ENCODE assay signal across 31 cellular contexts in the genomic region with DNA sequence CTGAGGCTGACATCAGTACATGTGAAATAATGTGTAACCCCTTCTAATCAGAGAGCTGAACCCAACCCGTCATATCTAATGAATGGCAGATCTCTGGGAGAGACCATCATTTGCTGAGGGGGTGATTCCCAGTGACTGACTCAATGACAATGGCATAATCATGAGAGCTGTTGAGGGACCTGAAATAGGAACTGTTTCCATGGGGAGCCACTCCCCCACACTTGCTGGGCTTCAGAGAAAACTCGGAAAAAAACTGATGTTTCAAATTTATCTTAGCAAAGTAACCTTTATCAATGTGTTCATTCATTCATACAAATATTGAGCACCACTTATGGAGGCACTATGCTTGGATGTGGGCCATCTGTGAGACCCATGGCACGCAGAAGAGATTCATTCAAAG.
"Had no signal": no experiment of that assay in that cellular context is flagged by ENCODE, and none has a peak within 500 bp of the region (broad histone marks: within the 10 kb centered on the region; RNA-seq: fewer than 3 reads in every experiment).

No MANE protein-coding gene starts in this region.

- H3K4me3 ChIP-seq: ascending aorta, cardiac muscle cell had no signal

- H3K36me3 ChIP-seq: ascending aorta had no signal

- H3K27me3 ChIP-seq: ascending aorta, cardiac muscle cell had no signal

- H3K4me1 Mint-ChIP-seq: activated B cell treated with CpG ODN at 0.5 μM for 24 hours; activated CD4-positive, alpha-beta T cell treated with anti-CD3 and anti-CD28 coated beads, Interleukin-2, amount 10 ng/mL, durations not matched to agents 24 days and 14 days; activated naive CD4-positive, alpha-beta T cell treated with anti-CD3 and anti-CD28 coated beads, Interleukin-2, amount 10 ng/mL, durations not matched to agents 7 days and 5 days; activated naive CD4-positive, alpha-beta T cell treated with anti-CD3 and anti-CD28 coated beads, Interleukin-2, amount 50 U/mL, for 24 hours; activated naive CD8-positive, alpha-beta T cell treated with anti-CD3 and anti-CD28 coated beads, Interleukin-2, amount 10 ng/mL, durations not matched to agents 7 days and 5 days; activated naive CD8-positive, alpha-beta T cell treated with anti-CD3 and anti-CD28 coated beads, Interleukin-2, amount 50 U/mL, for 24 hours; activated T-helper 17 cell treated with anti-CD3 and anti-CD28 coated beads, Interleukin-2, amount 50 U/mL, for 72 hours; brain; central memory CD8-positive, alpha-beta T cell had no signal

- H3K4me3 Mint-ChIP-seq: activated B cell treated with CpG ODN at 0.5 μM for 24 hours; activated CD4-positive, alpha-beta memory T cell treated with anti-CD3 and anti-CD28 coated beads for 36 hours; activated CD4-positive, alpha-beta T cell treated with anti-CD3 and anti-CD28 coated beads, Interleukin-2, amount 10 ng/mL, durations not matched to agents 24 days and 14 days; activated CD8-positive, alpha-beta T cell treated with anti-CD3 and anti-CD28 coated beads for 36 hours; activated naive CD4-positive, alpha-beta T cell treated with anti-CD3 and anti-CD28 coated beads, Interleukin-2, amount 10 ng/mL, durations not matched to agents 7 days and 5 days; activated naive CD4-positive, alpha-beta T cell treated with anti-CD3 and anti-CD28 coated beads, Interleukin-2, amount 50 U/mL, for 24 hours; activated naive CD8-positive, alpha-beta T cell; activated naive CD8-positive, alpha-beta T cell treated with anti-CD3 and anti-CD28 coated beads, Interleukin-2, amount 10 ng/mL, durations not matched to agents 7 days and 5 days; activated naive CD8-positive, alpha-beta T cell treated with anti-CD3 and anti-CD28 coated beads, Interleukin-2, amount 50 U/mL, for 24 hours; activated T-cell treated with anti-CD3 and anti-CD28 coated beads, Interleukin-2, amount 50 U/mL, for 4 hours; activated T-cell treated with anti-CD3 and anti-CD28 coated beads, Interleukin-2, amount 50 U/mL, for 72 hours; activated T-helper 1 cell treated with anti-CD3 and anti-CD28 coated beads, Interleukin-12 subunit alpha, Interleukin-12 subunit beta, Interleukin-2, Interleukin-4 antibody, amounts not matched to agents 30 ng/mL and 10 ng/mL and 1 ng/mL, durations not matched to agents 14 hours and 24 hours and 36 hours; activated T-helper 17 cell treated with anti-CD3 and anti-CD28 coated beads, Interleukin-2, amount 50 U/mL, for 72 hours; central memory CD8-positive, alpha-beta T cell; T-helper 1 cell treated with Interleukin-12 subunit alpha and Interleukin-12 subunit beta and Interleukin-4 antibody, amounts not matched to agents 30 μg/mL and 1 μg/mL, for 36 hours; T-helper 2 cell treated with Interferon-gamma antibody and Interleukin-4, amounts not matched to agents 5 μg/mL and 100 μg/mL, for 36 hours had no signal

- H3K9me3 ChIP-seq: ascending aorta had no signal

- H3K4me1 ChIP-seq: ascending aorta had no signal

- H3K27ac Mint-ChIP-seq: activated B cell treated with CpG ODN at 0.5 μM for 24 hours; activated CD4-positive, alpha-beta memory T cell treated with anti-CD3 and anti-CD28 coated beads for 36 hours; activated CD4-positive, alpha-beta T cell treated with anti-CD3 and anti-CD28 coated beads, Interleukin-2, amount 10 ng/mL, durations not matched to agents 24 days and 14 days; activated CD8-positive, alpha-beta T cell treated with anti-CD3 and anti-CD28 coated beads for 36 hours; activated naive CD4-positive, alpha-beta T cell treated with anti-CD3 and anti-CD28 coated beads, Interleukin-2, amount 10 ng/mL, durations not matched to agents 7 days and 5 days; activated naive CD4-positive, alpha-beta T cell treated with anti-CD3 and anti-CD28 coated beads, Interleukin-2, amount 50 U/mL, for 24 hours; activated naive CD8-positive, alpha-beta T cell; activated naive CD8-positive, alpha-beta T cell treated with anti-CD3 and anti-CD28 coated beads, Interleukin-2, amount 10 ng/mL, durations not matched to agents 7 days and 5 days; activated naive CD8-positive, alpha-beta T cell treated with anti-CD3 and anti-CD28 coated beads, Interleukin-2, amount 50 U/mL, for 24 hours; activated T-cell treated with anti-CD3 and anti-CD28 coated beads, Interleukin-2, amount 50 U/mL, for 72 hours; activated T-helper 1 cell treated with anti-CD3 and anti-CD28 coated beads, Interleukin-12 subunit alpha, Interleukin-12 subunit beta, Interleukin-2, Interleukin-4 antibody, amounts not matched to agents 30 ng/mL and 10 ng/mL and 1 ng/mL, durations not matched to agents 14 hours and 24 hours and 36 hours; activated T-helper 17 cell treated with anti-CD3 and anti-CD28 coated beads, Interleukin-2, amount 50 U/mL, for 72 hours; T-helper 1 cell treated with Interleukin-12 subunit alpha and Interleukin-12 subunit beta and Interleukin-4 antibody, amounts not matched to agents 30 μg/mL and 1 μg/mL, for 36 hours; T-helper 2 cell treated with Interferon-gamma antibody and Interleukin-4, amounts not matched to agents 5 μg/mL and 100 μg/mL, for 36 hours had no signal

- H3K36me3 Mint-ChIP-seq: activated CD4-positive, alpha-beta memory T cell treated with anti-CD3 and anti-CD28 coated beads for 36 hours; activated naive CD4-positive, alpha-beta T cell treated with anti-CD3 and anti-CD28 coated beads, Interleukin-2, amount 10 ng/mL, durations not matched to agents 7 days and 5 days; activated naive CD4-positive, alpha-beta T cell treated with anti-CD3 and anti-CD28 coated beads, Interleukin-2, amount 50 U/mL, for 24 hours; activated naive CD8-positive, alpha-beta T cell; activated naive CD8-positive, alpha-beta T cell treated with anti-CD3 and anti-CD28 coated beads, Interleukin-2, amount 10 ng/mL, durations not matched to agents 7 days and 5 days had no signal

- H3K27ac ChIP-seq: ascending aorta, cardiac muscle cell, VCaP had no signal

- H3K27me3 Mint-ChIP-seq: activated CD4-positive, alpha-beta T cell treated with anti-CD3 and anti-CD28 coated beads, Interleukin-2, amount 10 ng/mL, durations not matched to agents 24 days and 14 days; activated naive CD4-positive, alpha-beta T cell treated with anti-CD3 and anti-CD28 coated beads, Interleukin-2, amount 10 ng/mL, durations not matched to agents 7 days and 5 days; activated naive CD4-positive, alpha-beta T cell treated with anti-CD3 and anti-CD28 coated beads, Interleukin-2, amount 50 U/mL, for 24 hours; activated naive CD8-positive, alpha-beta T cell treated with anti-CD3 and anti-CD28 coated beads, Interleukin-2, amount 10 ng/mL, durations not matched to agents 7 days and 5 days; activated T-helper 17 cell treated with anti-CD3 and anti-CD28 coated beads, Interleukin-2, amount 50 U/mL, for 72 hours; brain had no signal

- DNase-seq: activated B cell treated with CpG ODN at 0.5 μM for 24 hours; activated CD4-positive, alpha-beta memory T cell treated with anti-CD3 and anti-CD28 coated beads for 36 hours; activated CD4-positive, alpha-beta T cell treated with anti-CD3 and anti-CD28 coated beads for 4 hours; activated CD4-positive, alpha-beta T cell treated with anti-CD3 and anti-CD28 coated beads, Interleukin-2, amount 10 ng/mL, durations not matched to agents 24 days and 14 days; activated CD4-positive, alpha-beta T cell treated with anti-CD3 and anti-CD28 coated beads, Interleukin-2, amount 50 U/mL, for 1 hour; activated CD4-positive, alpha-beta T cell treated with anti-CD3 and anti-CD28 coated beads, Interleukin-2, amount 50 U/mL, for 4 hours; activated CD4-positive, CD25-positive, alpha-beta regulatory T cell treated with anti-CD3 and anti-CD28 coated beads, Interleukin-2, amount 50 U/mL, for 72 hours; activated CD8-positive, alpha-beta memory T cell treated with anti-CD3 and anti-CD28 coated beads, Interleukin-2, amount 50 U/mL, for 4 hours; activated CD8-positive, alpha-beta T cell treated with anti-CD3 and anti-CD28 coated beads for 36 hours; activated effector memory CD4-positive, alpha-beta T cell treated with anti-CD3 and anti-CD28 coated beads, Interleukin-2, amount 50 U/mL, for 16 hours; activated gamma-delta T cell treated with Interleukin-2 at 50 U/mL for 16 hours; activated naive CD4-positive, alpha-beta T cell; activated naive CD4-positive, alpha-beta T cell treated with anti-CD3 and anti-CD28 coated beads, Interleukin-2, amount 10 ng/mL, durations not matched to agents 7 days and 5 days; activated naive CD8-positive, alpha-beta T cell treated with anti-CD3 and anti-CD28 coated beads, Interleukin-2, amount 10 ng/mL, durations not matched to agents 7 days and 5 days; activated naive CD8-positive, alpha-beta T cell treated with anti-CD3 and anti-CD28 coated beads, Interleukin-2, amount 50 U/mL, for 24 hours; activated T-cell treated with anti-CD3 and anti-CD28 coated beads, Interleukin-2, amount 50 U/mL, for 4 hours; activated T-cell treated with anti-CD3 and anti-CD28 coated beads, Interleukin-2, amount 50 U/mL, for 72 hours; cerebellar nuclear complex; T-helper 2 cell; T-helper 9 cell had no signal

- H3K9me3 Mint-ChIP-seq: activated B cell treated with CpG ODN at 0.5 μM for 24 hours; activated CD4-positive, alpha-beta memory T cell treated with anti-CD3 and anti-CD28 coated beads for 36 hours; activated CD4-positive, alpha-beta T cell treated with anti-CD3 and anti-CD28 coated beads, Interleukin-2, amount 10 ng/mL, durations not matched to agents 24 days and 14 days; activated CD8-positive, alpha-beta T cell treated with anti-CD3 and anti-CD28 coated beads for 36 hours; activated naive CD4-positive, alpha-beta T cell treated with anti-CD3 and anti-CD28 coated beads, Interleukin-2, amount 10 ng/mL, durations not matched to agents 7 days and 5 days; activated naive CD4-positive, alpha-beta T cell treated with anti-CD3 and anti-CD28 coated beads, Interleukin-2, amount 50 U/mL, for 24 hours; activated naive CD8-positive, alpha-beta T cell treated with anti-CD3 and anti-CD28 coated beads, Interleukin-2, amount 50 U/mL, for 24 hours; activated T-cell treated with anti-CD3 and anti-CD28 coated beads, Interleukin-2, amount 50 U/mL, for 4 hours; activated T-cell treated with anti-CD3 and anti-CD28 coated beads, Interleukin-2, amount 50 U/mL, for 72 hours; activated T-helper 1 cell treated with anti-CD3 and anti-CD28 coated beads, Interleukin-12 subunit alpha, Interleukin-12 subunit beta, Interleukin-2, Interleukin-4 antibody, amounts not matched to agents 30 ng/mL and 10 ng/mL and 1 ng/mL, durations not matched to agents 14 hours and 24 hours and 36 hours; activated T-helper 17 cell treated with anti-CD3 and anti-CD28 coated beads, Interleukin-2, amount 50 U/mL, for 72 hours; brain; central memory CD8-positive, alpha-beta T cell; T-helper 1 cell treated with Interleukin-12 subunit alpha and Interleukin-12 subunit beta and Interleukin-4 antibody, amounts not matched to agents 30 μg/mL and 1 μg/mL, for 36 hours; T-helper 2 cell treated with Interferon-gamma antibody and Interleukin-4, amounts not matched to agents 5 μg/mL and 100 μg/mL, for 36 hours had no signal
